In the genomic region with DNA sequence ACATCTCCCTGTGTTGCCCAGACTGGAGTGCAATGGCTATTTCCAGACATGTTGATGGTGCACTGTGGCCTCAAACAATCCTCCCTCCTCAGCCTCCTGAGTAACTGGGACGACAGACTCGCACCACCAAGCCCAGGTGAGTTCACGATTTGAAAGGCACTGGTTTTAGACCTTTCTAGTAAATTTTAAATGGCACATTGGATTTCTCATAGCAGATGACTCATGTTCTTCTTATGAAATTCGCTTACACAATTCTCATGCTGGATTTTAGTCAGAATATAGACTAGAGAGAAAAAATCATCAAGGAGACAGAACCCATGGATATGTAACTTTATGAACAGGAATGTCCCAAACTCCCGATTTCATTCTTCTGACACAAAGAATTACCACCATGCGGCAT, we compare ENCODE assay signal across 19 cellular contexts. TPM values are rescaled to one million over a fixed set of nuclear protein-coding genes. Genes with fewer than 3 reads are reported as not detected.
DNase-seq lines count a peak whose midpoint lies in the region; ATAC-seq and TF ChIP-seq lines count a peak whose summit lies in the region.
"Had no signal": no experiment of that assay in that cellular context is flagged by ENCODE, and none has a peak within 500 bp of the region (broad histone marks: within the 10 kb centered on the region; RNA-seq: fewer than 3 reads in every experiment).

No MANE protein-coding gene starts in this region.

- peaks cover 13% of the 10 kb centered on the region for H3K4me1 Mint-ChIP-seq in activated T-cell treated with anti-CD3 and anti-CD28 coated beads, Interleukin-2, amount 50 U/mL, for 72 hours (ENCODE audit: low read depth)
- H3K4me1 Mint-ChIP-seq in activated T-cell treated with anti-CD3 and anti-CD28 coated beads, Interleukin-2, amount 50 U/mL, for 24 hours (ENCODE audit: low read depth) = peaks cover 8% of the 10 kb centered on the region
- H3K4me1 Mint-ChIP-seq in activated T-helper 17 cell treated with anti-CD3 and anti-CD28 coated beads, Interleukin-2, amount 50 U/mL, for 72 hours = peaks cover 9% of the 10 kb centered on the region
- H3K4me1 Mint-ChIP-seq in osteocyte (ENCODE audit: unreplicated experiment) = peaks cover 43% of the 10 kb centered on the region

- H3K9me3 Mint-ChIP-seq in activated T-cell treated with anti-CD3 and anti-CD28 coated beads, Interleukin-2, amount 50 U/mL, for 72 hours = no peaks in the 10 kb centered on the region
- H3K9me3 Mint-ChIP-seq in activated T-cell treated with anti-CD3 and anti-CD28 coated beads, Interleukin-2, amount 50 U/mL, for 24 hours = peaks cover 5% of the 10 kb centered on the region
- no peaks in the 10 kb centered on the region for H3K9me3 Mint-ChIP-seq in activated T-helper 17 cell treated with anti-CD3 and anti-CD28 coated beads, Interleukin-2, amount 50 U/mL, for 72 hours
- no peaks in the 10 kb centered on the region for H3K9me3 Mint-ChIP-seq in osteocyte (ENCODE audit: unreplicated experiment)
- H3K9me3 Mint-ChIP-seq: activated CD8-positive, alpha-beta T cell treated with anti-CD3 and anti-CD28 coated beads for 36 hours had no signal

- H3K36me3 Mint-ChIP-seq in activated T-cell treated with anti-CD3 and anti-CD28 coated beads, Interleukin-2, amount 50 U/mL, for 72 hours (ENCODE audit: insufficient read depth in 2 of 2) = no peaks in the 10 kb centered on the region
- no peaks in the 10 kb centered on the region for H3K36me3 Mint-ChIP-seq in activated T-cell treated with anti-CD3 and anti-CD28 coated beads, Interleukin-2, amount 50 U/mL, for 24 hours (ENCODE audit: low read depth)
- H3K36me3 Mint-ChIP-seq in activated T-helper 17 cell treated with anti-CD3 and anti-CD28 coated beads, Interleukin-2, amount 50 U/mL, for 72 hours (ENCODE audit: low read depth) = no peaks in the 10 kb centered on the region
- H3K36me3 Mint-ChIP-seq in osteocyte (ENCODE audit: unreplicated experiment) = no peaks in the 10 kb centered on the region

- peak; percentile 53 to 88 for ATAC-seq in activated T-cell treated with anti-CD3 and anti-CD28 coated beads, Interleukin-2, amount 50 U/mL, for 72 hours (replicated peaks in 1 of 2)
- ATAC-seq in activated T-helper 17 cell treated with anti-CD3 and anti-CD28 coated beads, Interleukin-2, amount 50 U/mL, for 72 hours (replicated peaks) = peak; percentile 85
- ATAC-seq in HG02642 (IDR thresholded peaks at IDR 0.05; ENCODE audit: poor library complexity, unreplicated experiment) (no peak), GM18858 (IDR thresholded peaks at IDR 0.05; ENCODE audit: unreplicated experiment) (no peak)
- ATAC-seq: activated CD8-positive, alpha-beta T cell treated with anti-CD3 and anti-CD28 coated beads for 36 hours; left lung had no signal

- no peak overlapping the region for H3K4me3 ChIP-seq in fibroblast of villous mesenchyme (ENCODE audit: low read depth, low read length)
- H3K4me3 ChIP-seq: esophagus muscularis mucosa, left lung, smooth muscle cell, upper lobe of left lung had no signal

- H3K4me3 Mint-ChIP-seq in activated T-cell treated with anti-CD3 and anti-CD28 coated beads, Interleukin-2, amount 50 U/mL, for 72 hours = peak overlapping the region in 1 of 2 donors; percentile 82
- H3K4me3 Mint-ChIP-seq in activated T-cell treated with anti-CD3 and anti-CD28 coated beads, Interleukin-2, amount 50 U/mL, for 24 hours = no peak overlapping the region
- peak overlapping the region; percentile 42 for H3K4me3 Mint-ChIP-seq in activated T-helper 17 cell treated with anti-CD3 and anti-CD28 coated beads, Interleukin-2, amount 50 U/mL, for 72 hours
- no peak overlapping the region for H3K4me3 Mint-ChIP-seq in osteocyte (ENCODE audit: unreplicated experiment)
- H3K4me3 Mint-ChIP-seq: activated CD8-positive, alpha-beta T cell treated with anti-CD3 and anti-CD28 coated beads for 36 hours had no signal

- TF ChIP-seq CTCF in fibroblast of villous mesenchyme (IDR thresholded peaks at IDR 0.05; ENCODE audit: insufficient read depth, low read depth, low read length) (no peak), osteocyte (IDR thresholded peaks at IDR 0.05) (no peak)

- peaks cover 41% of the 10 kb centered on the region for H3K27me3 Mint-ChIP-seq in activated T-cell treated with anti-CD3 and anti-CD28 coated beads, Interleukin-2, amount 50 U/mL, for 72 hours (ENCODE audit: low read depth)
- peaks cover 61% of the 10 kb centered on the region for H3K27me3 Mint-ChIP-seq in activated T-cell treated with anti-CD3 and anti-CD28 coated beads, Interleukin-2, amount 50 U/mL, for 24 hours
- peaks cover 12% of the 10 kb centered on the region for H3K27me3 Mint-ChIP-seq in activated T-helper 17 cell treated with anti-CD3 and anti-CD28 coated beads, Interleukin-2, amount 50 U/mL, for 72 hours
- H3K27me3 Mint-ChIP-seq in osteocyte (ENCODE audit: unreplicated experiment) = no peaks in the 10 kb centered on the region

- peak in 1 of 2 donors; percentile 19 for DNase-seq in activated T-cell treated with anti-CD3 and anti-CD28 coated beads, Interleukin-2, amount 50 U/mL, for 72 hours
- no peak for DNase-seq in activated T-cell treated with anti-CD3 and anti-CD28 coated beads, Interleukin-2, amount 50 U/mL, for 24 hours
- DNase-seq in fibroblast of villous mesenchyme (ENCODE audit: low read depth) = peak; percentile 74
- no peak for DNase-seq in osteocyte (ENCODE audit: extremely low spot score, unreplicated experiment)
- no peak for DNase-seq in stimulated activated CD4-positive, alpha-beta T cell treated with anti-CD3 and anti-CD28 coated beads, Interleukin-4, amount 100 ng/mL, for 24 hours
- DNase-seq: activated CD8-positive, alpha-beta T cell treated with anti-CD3 and anti-CD28 coated beads for 36 hours; amygdala; Calu3; left lung; NCI-H1417 treated with DMSO at 0.1 percent for 48 hours; NCI-H446; stimulated activated naive CD4-positive, alpha-beta T cell treated with Interleukin-2 at 50 U/mL for 16 hours; upper lobe of left lung had no signal

- H3K27ac Mint-ChIP-seq in activated T-cell treated with anti-CD3 and anti-CD28 coated beads, Interleukin-2, amount 50 U/mL, for 72 hours = peak overlapping the region; percentile 85
- H3K27ac Mint-ChIP-seq in activated T-cell treated with anti-CD3 and anti-CD28 coated beads, Interleukin-2, amount 50 U/mL, for 24 hours = no peak overlapping the region
- H3K27ac Mint-ChIP-seq in activated T-helper 17 cell treated with anti-CD3 and anti-CD28 coated beads, Interleukin-2, amount 50 U/mL, for 72 hours = peak overlapping the region; percentile 33
- H3K27ac Mint-ChIP-seq in osteocyte (ENCODE audit: unreplicated experiment) = no peak overlapping the region
- H3K27ac Mint-ChIP-seq: activated CD8-positive, alpha-beta T cell treated with anti-CD3 and anti-CD28 coated beads for 36 hours had no signal

RNA-seq across cellular contexts. Expression of a gene that starts 18.1 kb away (rescaled TPM):
- total RNA-seq in activated T-cell treated with anti-CD3 and anti-CD28 coated beads, Interleukin-2, amount 50 U/mL, for 72 hours = 1 to 10 TPM in 1 of 2 donors, under 1 TPM in 1; 0.94 to 7.2 TPM
- total RNA-seq in activated T-helper 17 cell treated with anti-CD3 and anti-CD28 coated beads, Interleukin-2, amount 50 U/mL, for 72 hours = 1 to 10 TPM; 5.5 to 8.3 TPM
- total RNA-seq in fibroblast of villous mesenchyme (82.1 and 92.4 TPM in 2 replicates), osteocyte (129 and 131 TPM in 2 replicates)
- total RNA-seq: OCI-LY7 had no signal

Comparison
In these comparisons a context has a peak if more than half of its experiments do, and no peak if none do; other contexts are left out.
1. H3K27ac Mint-ChIP-seq: peak in activated T-cell treated with anti-CD3 and anti-CD28 coated beads, Interleukin-2, amount 50 U/mL, for 72 hours (single experiment) and activated T-helper 17 cell treated with anti-CD3 and anti-CD28 coated beads, Interleukin-2, amount 50 U/mL, for 72 hours (single experiment); none in activated T-cell treated with anti-CD3 and anti-CD28 coated beads, Interleukin-2, amount 50 U/mL, for 24 hours (single experiment) and osteocyte (single experiment).
2. ATAC-seq: peak in activated T-cell treated with anti-CD3 and anti-CD28 coated beads, Interleukin-2, amount 50 U/mL, for 72 hours (2 of 2) and activated T-helper 17 cell treated with anti-CD3 and anti-CD28 coated beads, Interleukin-2, amount 50 U/mL, for 72 hours (single experiment); none in HG02642 (single experiment) and GM18858 (single experiment).